ENCODE assay signal across 1 cellular context in the genomic region with DNA sequence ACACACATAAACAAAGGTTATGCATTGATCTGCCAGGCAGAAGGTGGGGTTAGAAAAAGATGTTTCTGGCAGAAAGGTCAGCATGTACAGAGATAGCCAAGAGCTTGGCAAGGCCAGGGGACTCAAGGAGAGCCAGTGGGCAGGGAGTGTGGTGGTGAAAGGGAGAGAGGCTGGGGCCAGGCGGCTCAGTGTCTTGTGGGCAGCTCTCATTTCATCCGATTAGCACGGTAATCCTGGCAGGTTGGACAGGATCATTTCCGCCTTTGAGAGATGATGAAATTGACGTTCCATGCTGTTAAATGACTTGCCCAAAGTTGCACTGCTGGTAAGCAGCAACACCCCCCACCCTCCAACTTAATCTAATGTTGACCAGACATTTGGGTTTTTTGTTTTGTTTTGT.
TF ChIP-seq lines count a peak whose summit lies in the region.

No MANE protein-coding gene starts in this region.

TF ChIP-seq in GM23338, 12 proteins besides CTCF, POLR2A, EP300 and RAD21 (continued from another document):
- TF ChIP-seq ZNF462 (CRISPR knock-in tag; IDR thresholded peaks at IDR 0.05) (no peak), JUNB (IDR thresholded peaks at IDR 0.05; ENCODE audit: unreplicated experiment) (no peak), REST (IDR thresholded peaks at IDR 0.05; ENCODE audit: unreplicated experiment) (no peak), ZNF114 (CRISPR knock-in tag; IDR thresholded peaks at IDR 0.05) (no peak), EZH2phosphoT487 (IDR thresholded peaks at IDR 0.05; ENCODE audit: unreplicated experiment) (no peak), NANOG (IDR thresholded peaks at IDR 0.05; ENCODE audit: borderline replicate concordance) (no peak), CREB1 (CRISPR knock-in tag; IDR thresholded peaks at IDR 0.05; ENCODE audit: low read depth) (no peak), POLR2AphosphoS5 (IDR thresholded peaks at IDR 0.05; ENCODE audit: low read depth) (no peak), ZNF331 (CRISPR knock-in tag; IDR thresholded peaks at IDR 0.05; ENCODE audit: low read depth) (no peak), EZH2 (IDR thresholded peaks at IDR 0.05; ENCODE audit: low read depth, unreplicated experiment) (no peak)
